2 cellular contexts compared by ENCODE assay signal in genomic region chr3:186125118-186125517, GRCh38.
TF ChIP-seq lines count a peak whose summit lies in the region.

No MANE protein-coding gene starts in this region.

TF ChIP-seq in HEK293, 187 proteins besides CTCF, POLR2A, EP300 and RAD21 (continues in another document):
- no peak for TF ChIP-seq ZNF169 (tag by site-specific recombination; IDR thresholded peaks at IDR 0.05)
- no peak for TF ChIP-seq ZNF426 (tag by site-specific recombination; IDR thresholded peaks at IDR 0.05)
- TF ChIP-seq ZNF174 (tag by site-specific recombination; IDR thresholded peaks at IDR 0.05), result no peak
- peak; percentile 55; the same call in 1 of the 2 replicates for TF ChIP-seq ZNF223 (tag by site-specific recombination; IDR thresholded peaks at IDR 0.05)
- TF ChIP-seq, protein P1, sequence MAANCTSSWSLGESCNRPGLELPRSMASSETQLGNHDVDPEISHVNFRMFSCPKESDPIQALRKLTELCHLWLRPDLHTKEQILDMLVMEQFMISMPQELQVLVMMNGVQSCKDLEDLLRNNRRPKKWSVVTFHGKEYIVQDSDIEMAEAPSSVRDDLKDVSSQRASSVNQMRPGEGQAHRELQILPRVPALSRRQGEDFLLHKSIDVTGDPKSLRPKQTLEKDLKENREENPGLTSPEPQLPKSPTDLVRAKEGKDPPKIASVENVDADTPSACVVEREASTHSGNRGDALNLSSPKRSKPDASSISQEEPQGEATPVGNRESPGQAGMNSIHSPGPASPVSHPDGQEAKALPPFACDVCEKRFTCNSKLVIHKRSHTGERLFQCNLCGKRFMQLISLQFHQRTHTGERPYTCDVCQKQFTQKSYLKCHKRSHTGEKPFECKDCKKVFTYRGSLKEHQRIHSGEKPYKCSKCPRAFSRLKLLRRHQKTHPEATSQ (tag by site-specific recombination; IDR thresholded peaks at IDR 0.05), result no peak
- 0 out of 2 replicates have a peak, but pooled peaks have one; percentile 56 for TF ChIP-seq ZSCAN23 (tag by site-specific recombination; IDR thresholded peaks at IDR 0.05)
- TF ChIP-seq KLF10 (tag by site-specific recombination; IDR thresholded peaks at IDR 0.05), result no peak
- TF ChIP-seq ZNF274 (IDR thresholded peaks at IDR 0.05; ENCODE audit: low read length), result no peak
- no peak for TF ChIP-seq ZNF274 (tag by site-specific recombination; IDR thresholded peaks at IDR 0.05; ENCODE audit: borderline replicate concordance)
- no peak for TF ChIP-seq SP2 (tag by site-specific recombination; IDR thresholded peaks at IDR 0.05)
- TF ChIP-seq, protein P2, sequence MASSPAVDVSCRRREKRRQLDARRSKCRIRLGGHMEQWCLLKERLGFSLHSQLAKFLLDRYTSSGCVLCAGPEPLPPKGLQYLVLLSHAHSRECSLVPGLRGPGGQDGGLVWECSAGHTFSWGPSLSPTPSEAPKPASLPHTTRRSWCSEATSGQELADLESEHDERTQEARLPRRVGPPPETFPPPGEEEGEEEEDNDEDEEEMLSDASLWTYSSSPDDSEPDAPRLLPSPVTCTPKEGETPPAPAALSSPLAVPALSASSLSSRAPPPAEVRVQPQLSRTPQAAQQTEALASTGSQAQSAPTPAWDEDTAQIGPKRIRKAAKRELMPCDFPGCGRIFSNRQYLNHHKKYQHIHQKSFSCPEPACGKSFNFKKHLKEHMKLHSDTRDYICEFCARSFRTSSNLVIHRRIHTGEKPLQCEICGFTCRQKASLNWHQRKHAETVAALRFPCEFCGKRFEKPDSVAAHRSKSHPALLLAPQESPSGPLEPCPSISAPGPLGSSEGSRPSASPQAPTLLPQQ (tag by site-specific recombination; IDR thresholded peaks at IDR 0.05), result no peak
- no peak for TF ChIP-seq ZNF354C (tag by site-specific recombination; IDR thresholded peaks at IDR 0.05; ENCODE audit: borderline replicate concordance, low read depth)
- TF ChIP-seq, protein P3, sequence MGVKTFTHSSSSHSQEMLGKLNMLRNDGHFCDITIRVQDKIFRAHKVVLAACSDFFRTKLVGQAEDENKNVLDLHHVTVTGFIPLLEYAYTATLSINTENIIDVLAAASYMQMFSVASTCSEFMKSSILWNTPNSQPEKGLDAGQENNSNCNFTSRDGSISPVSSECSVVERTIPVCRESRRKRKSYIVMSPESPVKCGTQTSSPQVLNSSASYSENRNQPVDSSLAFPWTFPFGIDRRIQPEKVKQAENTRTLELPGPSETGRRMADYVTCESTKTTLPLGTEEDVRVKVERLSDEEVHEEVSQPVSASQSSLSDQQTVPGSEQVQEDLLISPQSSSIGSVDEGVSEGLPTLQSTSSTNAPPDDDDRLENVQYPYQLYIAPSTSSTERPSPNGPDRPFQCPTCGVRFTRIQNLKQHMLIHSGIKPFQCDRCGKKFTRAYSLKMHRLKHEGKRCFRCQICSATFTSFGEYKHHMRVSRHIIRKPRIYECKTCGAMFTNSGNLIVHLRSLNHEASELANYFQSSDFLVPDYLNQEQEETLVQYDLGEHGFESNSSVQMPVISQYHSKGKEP (tag by site-specific recombination; IDR thresholded peaks at IDR 0.05), result no peak
- TF ChIP-seq KLF9 (tag by site-specific recombination; IDR thresholded peaks at IDR 0.05; ENCODE audit: low read depth), result no peak
- TF ChIP-seq MYNN (tag by site-specific recombination; IDR thresholded peaks at IDR 0.05; ENCODE audit: borderline replicate concordance), result 0 out of 2 replicates have a peak, but pooled peaks have one; percentile 23
- no peak for TF ChIP-seq RBAK (tag by site-specific recombination; IDR thresholded peaks at IDR 0.05)
- TF ChIP-seq ZFHX2 (tag by site-specific recombination; conservative IDR thresholded peaks at IDR 0.05), result peak; percentile 62; the same call in 1 of the 2 replicates
- no peak for TF ChIP-seq ZNF148 (tag by site-specific recombination; IDR thresholded peaks at IDR 0.05; ENCODE audit: borderline replicate concordance)
- no peak for TF ChIP-seq ZBTB49 (tag by site-specific recombination; IDR thresholded peaks at IDR 0.05; ENCODE audit: low read depth)
- no peak for TF ChIP-seq ZNF747 (tag by site-specific recombination; IDR thresholded peaks at IDR 0.05)

TF ChIP-seq in K562, 482 proteins besides CTCF, POLR2A, EP300 and RAD21:
- TF ChIP-seq, protein P4, sequence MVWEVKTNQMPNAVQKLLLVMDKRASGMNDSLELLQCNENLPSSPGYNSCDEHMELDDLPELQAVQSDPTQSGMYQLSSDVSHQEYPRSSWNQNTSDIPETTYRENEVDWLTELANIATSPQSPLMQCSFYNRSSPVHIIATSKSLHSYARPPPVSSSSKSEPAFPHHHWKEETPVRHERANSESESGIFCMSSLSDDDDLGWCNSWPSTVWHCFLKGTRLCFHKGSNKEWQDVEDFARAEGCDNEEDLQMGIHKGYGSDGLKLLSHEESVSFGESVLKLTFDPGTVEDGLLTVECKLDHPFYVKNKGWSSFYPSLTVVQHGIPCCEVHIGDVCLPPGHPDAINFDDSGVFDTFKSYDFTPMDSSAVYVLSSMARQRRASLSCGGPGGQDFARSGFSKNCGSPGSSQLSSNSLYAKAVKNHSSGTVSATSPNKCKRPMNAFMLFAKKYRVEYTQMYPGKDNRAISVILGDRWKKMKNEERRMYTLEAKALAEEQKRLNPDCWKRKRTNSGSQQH (CRISPR knock-in tag; IDR thresholded peaks at IDR 0.05), result peak; percentile 68; the same call in 1 of the 2 replicates
- TF ChIP-seq HLTF (IDR thresholded peaks at IDR 0.05) (0 out of 2 replicates have a peak, but pooled peaks have one; percentile 19), ZNF3 (CRISPR knock-in tag; IDR thresholded peaks at IDR 0.05) (no peak), ASH1L (IDR thresholded peaks at IDR 0.05; ENCODE audit: borderline replicate concordance, low read depth, partially characterized antibody) (no peak)
- TF ChIP-seq, protein P5, sequence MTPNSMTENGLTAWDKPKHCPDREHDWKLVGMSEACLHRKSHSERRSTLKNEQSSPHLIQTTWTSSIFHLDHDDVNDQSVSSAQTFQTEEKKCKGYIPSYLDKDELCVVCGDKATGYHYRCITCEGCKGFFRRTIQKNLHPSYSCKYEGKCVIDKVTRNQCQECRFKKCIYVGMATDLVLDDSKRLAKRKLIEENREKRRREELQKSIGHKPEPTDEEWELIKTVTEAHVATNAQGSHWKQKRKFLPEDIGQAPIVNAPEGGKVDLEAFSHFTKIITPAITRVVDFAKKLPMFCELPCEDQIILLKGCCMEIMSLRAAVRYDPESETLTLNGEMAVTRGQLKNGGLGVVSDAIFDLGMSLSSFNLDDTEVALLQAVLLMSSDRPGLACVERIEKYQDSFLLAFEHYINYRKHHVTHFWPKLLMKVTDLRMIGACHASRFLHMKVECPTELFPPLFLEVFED (CRISPR knock-in tag; conservative IDR thresholded peaks at IDR 0.05), result 0 out of 2 replicates have a peak, but pooled peaks have one; percentile 26
